18 cellular contexts compared by ENCODE assay signal in genomic region chr1:117795792-117796191, GRCh38.
DNase-seq lines count a peak whose midpoint lies in the region; ATAC-seq and TF ChIP-seq lines count a peak whose summit lies in the region.
"Had no signal": no experiment of that assay in that cellular context is flagged by ENCODE, and none has a peak within 500 bp of the region (broad histone marks: within the 10 kb centered on the region; RNA-seq: fewer than 3 reads in every experiment).

No MANE protein-coding gene starts in this region.

- ATAC-seq in left cardiac atrium: no peak
- ATAC-seq: CD8-positive, alpha-beta T cell had no signal

- no peak for TF ChIP-seq CTCF in left ventricle myocardium inferior (IDR thresholded peaks at IDR 0.05; ENCODE audit: borderline replicate concordance)
- TF ChIP-seq CTCF in nephron (IDR thresholded peaks at IDR 0.05; ENCODE audit: unreplicated experiment in 3 of 3): no peak
- no peak for TF ChIP-seq CTCF in OCI-LY7 (conservative IDR thresholded peaks at IDR 0.05; ENCODE audit: low read length)
- TF ChIP-seq CTCF in GM13977 (IDR thresholded peaks at IDR 0.05; ENCODE audit: extremely low read depth, insufficient read depth, missing control alignments): no peak

- H3K9me3 Mint-ChIP-seq in nephron: no peaks in the 10 kb centered on the region
- H3K9me3 Mint-ChIP-seq in activated naive CD4-positive, alpha-beta T cell treated with anti-CD3 and anti-CD28 coated beads for 36 hours: no peaks in the 10 kb centered on the region
- H3K9me3 Mint-ChIP-seq: CD8-positive, alpha-beta T cell had no signal

- peaks cover 4% of the 10 kb centered on the region for H3K27me3 Mint-ChIP-seq in nephron (ENCODE audit: low read depth)
- peaks cover 16% of the 10 kb centered on the region for H3K27me3 Mint-ChIP-seq in activated naive CD4-positive, alpha-beta T cell treated with anti-CD3 and anti-CD28 coated beads for 36 hours (ENCODE audit: low read depth)

- BruUV-seq in OCI-LY7 (replicated peaks; lab: Mats Ljungman, UMichigan): no TSS peak

- no peaks in the 10 kb centered on the region for H3K27me3 ChIP-seq in left ventricle myocardium inferior (ENCODE audit: low read depth)

- intact Hi-C loops in left ventricle myocardium inferior (cut with micrococcal nuclease) (no loop called here), left cardiac atrium (cut with DNase I) (no loop called here), OCI-LY7 (cut with micrococcal nuclease; ENCODE audit: unreplicated experiment) (no loop called here)
- intact Hi-C loops in activated naive CD4-positive, alpha-beta T cell treated with anti-CD3 and anti-CD28 coated beads for 36 hours (cut with micrococcal nuclease): no loop called here

- no peaks in the 10 kb centered on the region for H3K9me2 ChIP-seq in OCI-LY7 (ENCODE audit: insufficient read depth, low read length)

- CTCF ChIA-PET in OCI-LY7 (lab: Charles Lee; ENCODE audit: unreplicated experiment): no interaction called here
- CTCF ChIA-PET in activated naive CD4-positive, alpha-beta T cell treated with anti-CD3 and anti-CD28 coated beads for 36 hours (lab: Charles Lee): no interaction called here

- no peaks in the 10 kb centered on the region for H3K9me3 ChIP-seq in left ventricle myocardium inferior (replicated peaks)
- H3K9me3 ChIP-seq in OCI-LY7 (ENCODE audit: low read length): no peaks in the 10 kb centered on the region

- no peaks in the 10 kb centered on the region for H3K79me2 ChIP-seq in OCI-LY7 (ENCODE audit: insufficient read depth, low read depth, low read length)

- H2AFZ ChIP-seq in OCI-LY7 (ENCODE audit: low read length): no peak overlapping the region

- POLR2A ChIA-PET in OCI-LY7 (lab: Charles Lee): no interaction called here

- H4K20me1 ChIP-seq in OCI-LY7 (ENCODE audit: insufficient read depth, low read length): no peaks in the 10 kb centered on the region

- DNase-seq in left ventricle myocardium inferior: no peak
- DNase-seq in left cardiac atrium: no peak
- no peak for DNase-seq in epithelial cell of prostate (ENCODE audit: low read depth, low spot score)
- DNase-seq in OCI-LY7 (ENCODE audit: low spot score): no peak
- DNase-seq in GM13977 (ENCODE audit: low spot score): no peak
- no peak for DNase-seq in AG08395 (ENCODE audit: low spot score)
- no peak for DNase-seq in activated naive CD4-positive, alpha-beta T cell treated with anti-CD3 and anti-CD28 coated beads for 36 hours
- DNase-seq: ACHN; AML-193; C1 segment of cervical spinal cord; CD8-positive, alpha-beta T cell; Kasumi-1; NCI-H1694; NCI-H2081 treated with DMSO at 0.1 percent for 48 hours; NCI-H2171 treated with DMSO at 0.1 percent for 48 hours; NCI-H526 had no signal

- H3K36me3 ChIP-seq in left ventricle myocardium inferior: no peaks in the 10 kb centered on the region
- H3K36me3 ChIP-seq in OCI-LY7 (ENCODE audit: insufficient read depth, low read length): no peaks in the 10 kb centered on the region

- H3K4me3 ChIP-seq in left ventricle myocardium inferior (no peak overlapping the region), OCI-LY7 (ENCODE audit: low read depth, low read length, poor library complexity, severe bottlenecking) (no peak overlapping the region)

- peaks cover 33% of the 10 kb centered on the region for H3K4me1 Mint-ChIP-seq in nephron
- H3K4me1 Mint-ChIP-seq in activated naive CD4-positive, alpha-beta T cell treated with anti-CD3 and anti-CD28 coated beads for 36 hours (ENCODE audit: low read depth): no peaks in the 10 kb centered on the region

- H3K27ac ChIP-seq in left ventricle myocardium inferior (replicated peaks) (peak overlapping the region; percentile 51), epithelial cell of prostate (peak overlapping the region; percentile 7), OCI-LY7 (ENCODE audit: low read depth, low read length, poor library complexity, severe bottlenecking) (no peak overlapping the region)
- H3K27ac ChIP-seq: 22Rv1 had no signal

- peak overlapping the region in 2 of 3 experiments; percentile 3 to 80 for H3K27ac Mint-ChIP-seq in nephron
- H3K27ac Mint-ChIP-seq in activated naive CD4-positive, alpha-beta T cell treated with anti-CD3 and anti-CD28 coated beads for 36 hours: no peak overlapping the region
- H3K27ac Mint-ChIP-seq: CD8-positive, alpha-beta T cell had no signal

- H3K4me1 ChIP-seq in left ventricle myocardium inferior (peaks cover 24% of the 10 kb centered on the region), OCI-LY7 (ENCODE audit: insufficient read depth, low read length, poor library complexity, severe bottlenecking) (no peaks in the 10 kb centered on the region)

- in situ Hi-C loops in GM13977 (cut with MboI; ENCODE audit: low pct_unique_long_range_greater_than_20kb, low sequenced_read_pairs, unreplicated experiment): no loop called here

- no peak overlapping the region for H3K4me3 Mint-ChIP-seq in nephron
- H3K4me3 Mint-ChIP-seq in activated naive CD4-positive, alpha-beta T cell treated with anti-CD3 and anti-CD28 coated beads for 36 hours: no peak overlapping the region
- H3K4me3 Mint-ChIP-seq: CD8-positive, alpha-beta T cell had no signal

- no peak overlapping the region for H3K4me2 ChIP-seq in OCI-LY7 (ENCODE audit: low read length)

- H3K36me3 Mint-ChIP-seq in nephron (ENCODE audit: low read depth): peaks cover 5% of the 10 kb centered on the region
- no peaks in the 10 kb centered on the region for H3K36me3 Mint-ChIP-seq in activated naive CD4-positive, alpha-beta T cell treated with anti-CD3 and anti-CD28 coated beads for 36 hours (ENCODE audit: low read depth)
- H3K36me3 Mint-ChIP-seq: CD8-positive, alpha-beta T cell had no signal
